Comparison of ENCODE assay signal across 13 cellular contexts in the genomic region with DNA sequence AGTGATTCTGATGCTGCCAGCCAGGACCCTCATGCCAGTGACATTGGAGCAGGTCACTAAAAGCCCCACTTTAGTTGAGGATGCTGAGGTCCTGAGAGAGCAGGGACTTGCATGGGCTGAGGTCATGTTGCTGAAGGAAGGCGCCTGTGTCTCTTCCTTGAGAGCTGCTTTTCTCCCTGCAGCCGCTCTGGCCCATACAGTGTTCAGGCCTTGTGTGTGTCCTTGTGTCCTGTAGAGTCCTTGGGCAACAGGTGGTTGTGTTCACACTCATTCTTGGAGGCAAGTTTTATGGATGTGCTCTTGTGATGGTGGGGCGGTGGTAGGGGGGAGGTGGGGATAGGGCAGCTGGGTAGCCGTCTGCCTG. TPM values are rescaled to one million over a fixed set of nuclear protein-coding genes. Genes with fewer than 3 reads are reported as not detected.
DNase-seq lines count a peak whose midpoint lies in the region; ATAC-seq and TF ChIP-seq lines count a peak whose summit lies in the region.
"Had no signal": no experiment of that assay in that cellular context is flagged by ENCODE, and none has a peak within 500 bp of the region (broad histone marks: within the 10 kb centered on the region; RNA-seq: fewer than 3 reads in every experiment).

No MANE protein-coding gene starts in this region.

- H3K36me3 ChIP-seq in BLaER1 treated with 17β-estradiol and CSF1 and Interleukin-3, amounts not matched to agents 10 nM and 100 nM, result peaks cover 51 to 78% (median 57%) of the 10 kb centered on the region in 11 experiments
- H3K36me3 ChIP-seq in HEK293 (ENCODE audit: control insufficient read depth in 2 of 2, insufficient read depth in 1 of 2, low read length in 2 of 2) (peaks cover 0 to 30% of the 10 kb centered on the region in 2 experiments; a peak in 1 of 3 replicates), neuronal stem cell (replicated peaks in 1 of 2; ENCODE audit: control insufficient read depth in 2 of 2, insufficient read depth in 2 of 2, low read length in 2 of 2) (peaks cover 27 to 55% of the 10 kb centered on the region in 2 donors), H7 (replicated peaks; ENCODE audit: control insufficient read depth, insufficient read depth, low read length) (peaks cover 2% of the 10 kb centered on the region), Karpas-422 (ENCODE audit: insufficient read depth, low read length) (no peaks in the 10 kb centered on the region)

- no peak overlapping the region for H2BK5ac ChIP-seq in neuronal stem cell (ENCODE audit: low read length)

- POLR2A ChIA-PET in HEK293 (lab: Yijun Ruan, JAX), result no interaction called here

- no peak for TF ChIP-seq CTCF in HEK293 (tag by site-specific recombination; IDR thresholded peaks at IDR 0.05)

- no peak overlapping the region for H2AK5ac ChIP-seq in neuronal stem cell (ENCODE audit: low read depth, low read length)

- H3K9ac ChIP-seq in BLaER1 treated with 17β-estradiol and CSF1 and Interleukin-3, amounts not matched to agents 10 nM and 100 nM, result peak overlapping the region; percentile 62 to 79 (median 73)
- H3K9ac ChIP-seq in neuronal stem cell (ENCODE audit: low read depth, low read length, poor library complexity) (no peak overlapping the region), Karpas-422 (ENCODE audit: low read length) (no peak overlapping the region)

- no peak for DNase-seq in activated naive CD8-positive, alpha-beta T cell treated with anti-CD3 and anti-CD28 coated beads, Interleukin-2, amount 50 U/mL, for 24 hours
- DNase-seq in neuronal stem cell (ENCODE audit: low spot score) (no peak), H7 (no peak), H4 (ENCODE audit: low spot score) (no peak), Karpas-422 (no peak)
- DNase-seq: NCI-H1694, NCI-H524, retina had no signal

- H3K27ac Mint-ChIP-seq in activated naive CD8-positive, alpha-beta T cell treated with anti-CD3 and anti-CD28 coated beads, Interleukin-2, amount 50 U/mL, for 24 hours, result peak overlapping the region; percentile 95

- peaks cover 100% of the 10 kb centered on the region in 10 experiments for H3K4me1 ChIP-seq in BLaER1 treated with 17β-estradiol and CSF1 and Interleukin-3, amounts not matched to agents 10 nM and 100 nM
- H3K4me1 ChIP-seq in HEK293 (ENCODE audit: control insufficient read depth, insufficient read depth, low read length) (no peaks in the 10 kb centered on the region), neuronal stem cell (ENCODE audit: control insufficient read depth in 2 of 2, insufficient read depth in 1 of 2, low read depth in 1 of 2, low read length in 2 of 2) (peaks cover 17 to 28% of the 10 kb centered on the region in 2 donors), Karpas-422 (ENCODE audit: low read length) (no peaks in the 10 kb centered on the region)

- 0 out of 22 replicates have a peak, but pooled peaks cover 0 to 3% (median 0%) of the 10 kb centered on the region in 11 experiments for H3K9me3 ChIP-seq in BLaER1 treated with 17β-estradiol and CSF1 and Interleukin-3, amounts not matched to agents 10 nM and 100 nM (replicated peaks in 1 of 11)
- H3K9me3 ChIP-seq in HEK293 (ENCODE audit: control insufficient read depth, insufficient read depth, low read depth, low read length) (no peaks in the 10 kb centered on the region), neuronal stem cell (replicated peaks in 1 of 2; ENCODE audit: control insufficient read depth in 2 of 2, insufficient read depth in 1 of 2, low read depth in 1 of 2, low read length in 2 of 2) (peaks cover 0 to 2% of the 10 kb centered on the region in 2 donors), Karpas-422 (ENCODE audit: low read length) (no peaks in the 10 kb centered on the region)

- H3K23ac ChIP-seq in neuronal stem cell (ENCODE audit: low read depth, low read length, poor library complexity), result no peak overlapping the region

- H4K20me1 ChIP-seq in BLaER1 treated with 17β-estradiol and CSF1 and Interleukin-3, amounts not matched to agents 10 nM and 100 nM, result peaks cover 5 to 46% (median 19%) of the 10 kb centered on the region in 11 experiments; a peak in 13 of 22 replicates
- H4K20me1 ChIP-seq in Karpas-422 (ENCODE audit: insufficient read depth, low read depth, low read length), result no peaks in the 10 kb centered on the region

- H2BK12ac ChIP-seq in neuronal stem cell (ENCODE audit: low read length), result no peak overlapping the region

- peak overlapping the region; percentile 90 to 99 (median 94) for H3K4me2 ChIP-seq in BLaER1 treated with 17β-estradiol and CSF1 and Interleukin-3, amounts not matched to agents 10 nM and 100 nM
- H3K4me2 ChIP-seq in neuronal stem cell (ENCODE audit: insufficient read depth, low read length, poor library complexity, severe bottlenecking) (no peak overlapping the region), Karpas-422 (ENCODE audit: low read depth, low read length, poor library complexity, severe bottlenecking) (no peak overlapping the region)

- no peaks in the 10 kb centered on the region for H3K9me2 ChIP-seq in Karpas-422 (replicated peaks; ENCODE audit: insufficient read depth, low read length)

- H3K4me3 ChIP-seq in BLaER1 treated with 17β-estradiol and CSF1 and Interleukin-3, amounts not matched to agents 10 nM and 100 nM, result peak overlapping the region in 7 of 10 experiments; percentile 25 to 62 (median 43); a peak in 15 of 20 replicates
- H3K4me3 ChIP-seq in HEK293 (ENCODE audit: low read depth, low read length) (no peak overlapping the region), neuronal stem cell (ENCODE audit: low read length in 2 of 2) (no peak overlapping the region), H7 (ENCODE audit: insufficient read depth, low read depth, low read length) (no peak overlapping the region), Karpas-422 (ENCODE audit: low read length) (no peak overlapping the region)

- no peaks in the 10 kb centered on the region for H3K79me2 ChIP-seq in Karpas-422 (ENCODE audit: low read length)

- no peak overlapping the region for H3K4ac ChIP-seq in neuronal stem cell (ENCODE audit: low read length)

- no peak overlapping the region for H2BK15ac ChIP-seq in neuronal stem cell (ENCODE audit: low read length)

- H2AFZ ChIP-seq in neuronal stem cell (ENCODE audit: low read length), result no peak overlapping the region
- no peak overlapping the region for H2AFZ ChIP-seq in Karpas-422 (ENCODE audit: low read length)

- no peak overlapping the region for H4K8ac ChIP-seq in neuronal stem cell (ENCODE audit: low read depth, low read length)

- H3K14ac ChIP-seq in neuronal stem cell (ENCODE audit: low read length), result no peak overlapping the region

- peaks cover 39% of the 10 kb centered on the region for H3K36me3 Mint-ChIP-seq in activated naive CD8-positive, alpha-beta T cell treated with anti-CD3 and anti-CD28 coated beads, Interleukin-2, amount 50 U/mL, for 24 hours (ENCODE audit: low read depth)

- peak overlapping the region; percentile 54 for H3K4me3 Mint-ChIP-seq in activated naive CD8-positive, alpha-beta T cell treated with anti-CD3 and anti-CD28 coated beads, Interleukin-2, amount 50 U/mL, for 24 hours

- no CpG with 5 or more reads among the region's 4 CpGs for WGBS in neuronal stem cell (ENCODE audit: extremely low coverage in 2 of 2, insufficient read length in 2 of 2, insufficient replicate concordance in 1 of 2), 2 donors

- no peaks in the 10 kb centered on the region for H3K27me3 ChIP-seq in BLaER1 treated with 17β-estradiol and CSF1 and Interleukin-3, amounts not matched to agents 10 nM and 100 nM
- H3K27me3 ChIP-seq in neuronal stem cell (ENCODE audit: control insufficient read depth in 3 of 3, insufficient read depth in 3 of 3, low read depth in 1 of 3, low read length in 3 of 3) (no peaks in the 10 kb centered on the region), H7 (ENCODE audit: control insufficient read depth, insufficient read depth, low read length) (no peaks in the 10 kb centered on the region), Karpas-422 (ENCODE audit: low read length) (no peaks in the 10 kb centered on the region)

- H3K18ac ChIP-seq in neuronal stem cell (ENCODE audit: low read length), result peak overlapping the region; percentile 8

- peak overlapping the region; percentile 81 to 97 (median 92) for H3K27ac ChIP-seq in BLaER1 treated with 17β-estradiol and CSF1 and Interleukin-3, amounts not matched to agents 10 nM and 100 nM
- H3K27ac ChIP-seq in HEK293 (ENCODE audit: extremely low read depth, low read depth, low read length) (no peak overlapping the region), neuronal stem cell (replicated peaks; ENCODE audit: low read length) (no peak overlapping the region), Karpas-422 (ENCODE audit: low read length) (no peak overlapping the region)
- H3K27ac ChIP-seq: C4-2B had no signal

- peaks cover 99% of the 10 kb centered on the region for H3K4me1 Mint-ChIP-seq in activated naive CD8-positive, alpha-beta T cell treated with anti-CD3 and anti-CD28 coated beads, Interleukin-2, amount 50 U/mL, for 24 hours

- H3K79me1 ChIP-seq in neuronal stem cell (ENCODE audit: low read depth, low read length), result peaks cover 18% of the 10 kb centered on the region

- H3K27me3 Mint-ChIP-seq in activated naive CD8-positive, alpha-beta T cell treated with anti-CD3 and anti-CD28 coated beads, Interleukin-2, amount 50 U/mL, for 24 hours, result no peaks in the 10 kb centered on the region

- no peak overlapping the region for H2BK120ac ChIP-seq in neuronal stem cell (ENCODE audit: low read depth, low read length)

- no peak overlapping the region for H4K91ac ChIP-seq in neuronal stem cell (ENCODE audit: low read depth, low read length, poor library complexity)

- no peak for ATAC-seq in activated naive CD8-positive, alpha-beta T cell treated with anti-CD3 and anti-CD28 coated beads, Interleukin-2, amount 50 U/mL, for 24 hours
- no peak for ATAC-seq in HG03442 (IDR thresholded peaks at IDR 0.05; ENCODE audit: unreplicated experiment)
- ATAC-seq: Panc1 had no signal

- no peaks in the 10 kb centered on the region for H3K9me3 Mint-ChIP-seq in activated naive CD8-positive, alpha-beta T cell treated with anti-CD3 and anti-CD28 coated beads, Interleukin-2, amount 50 U/mL, for 24 hours

- CTCF ChIA-PET in HEK293 (lab: Yijun Ruan, JAX), result interaction anchor here (0.7 to 1.5 kb wide), 3 partner anchors 18 to 437 kb away, joined by 3 to 9 read pairs (median 3); no protein-coding TSS in a partner anchor

TF ChIP-seq in HEK293, 187 proteins besides CTCF, POLR2A, EP300 and RAD21 (continues in another document):
- TF ChIP-seq SCRT1 (tag by site-specific recombination; IDR thresholded peaks at IDR 0.05; ENCODE audit: borderline replicate concordance) (peak; percentile 59; the same call in 1 of the 2 replicates), MZF1 (tag by site-specific recombination; IDR thresholded peaks at IDR 0.05; ENCODE audit: borderline replicate concordance) (no peak)

RNA-seq across cellular contexts. Expression of a gene that starts 33.3 kb away (rescaled TPM):
- polyA plus RNA-seq in neuronal stem cell (2013, experiment 1 of 2), result 80.2 TPM
- 80.5 TPM for polyA plus RNA-seq in neuronal stem cell (2013, experiment 2 of 2)
- 36.3 and 37.6 TPM in 2 replicates for total RNA-seq in H7 (2014; rRNA removed; shearing (Covaris generic))
- total RNA-seq in H4 (2014; rRNA removed; shearing (Covaris generic)), result 16.2 and 16.4 TPM in 2 replicates
- total RNA-seq in Karpas-422 (2014; rRNA removed; shearing (Covaris generic); ENCODE audit: low replicate concordance), result 3.4 TPM in 2 replicates

RNA-seq across cellular contexts. Expression of a gene that starts 50.3 kb away (rescaled TPM):
- polyA plus RNA-seq in neuronal stem cell (2013, experiment 1 of 2), result 0.04 TPM
- 0.04 TPM for polyA plus RNA-seq in neuronal stem cell (2013, experiment 2 of 2)
- total RNA-seq in H7 (2014; rRNA removed; shearing (Covaris generic)), result not detected in 2 replicates
- total RNA-seq in H4 (2014; rRNA removed; shearing (Covaris generic)), result not detected in 2 replicates
- total RNA-seq in Karpas-422 (2014; rRNA removed; shearing (Covaris generic); ENCODE audit: low replicate concordance), result 0.07 TPM in 1 of 2 replicates, not detected in the other

Comparison
In these comparisons a context has a peak if more than half of its experiments do, and no peak if none do; other contexts are left out.
1. H3K27ac ChIP-seq: peak in BLaER1 treated with 17β-estradiol and CSF1 and Interleukin-3, amounts not matched to agents 10 nM and 100 nM (11 of 11); none in HEK293 (single experiment), neuronal stem cell (single experiment) and Karpas-422 (single experiment).
2. H3K4me2 ChIP-seq: peak in BLaER1 treated with 17β-estradiol and CSF1 and Interleukin-3, amounts not matched to agents 10 nM and 100 nM (11 of 11); none in neuronal stem cell (single experiment) and Karpas-422 (single experiment).
3. H3K4me3 ChIP-seq: peak in BLaER1 treated with 17β-estradiol and CSF1 and Interleukin-3, amounts not matched to agents 10 nM and 100 nM (7 of 10); none in HEK293 (single experiment), neuronal stem cell (0 of 2), H7 (single experiment) and Karpas-422 (single experiment).
4. H3K9ac ChIP-seq: peak in BLaER1 treated with 17β-estradiol and CSF1 and Interleukin-3, amounts not matched to agents 10 nM and 100 nM (11 of 11); none in neuronal stem cell (single experiment) and Karpas-422 (single experiment).